10 cellular contexts compared by ENCODE assay signal in the genomic region with DNA sequence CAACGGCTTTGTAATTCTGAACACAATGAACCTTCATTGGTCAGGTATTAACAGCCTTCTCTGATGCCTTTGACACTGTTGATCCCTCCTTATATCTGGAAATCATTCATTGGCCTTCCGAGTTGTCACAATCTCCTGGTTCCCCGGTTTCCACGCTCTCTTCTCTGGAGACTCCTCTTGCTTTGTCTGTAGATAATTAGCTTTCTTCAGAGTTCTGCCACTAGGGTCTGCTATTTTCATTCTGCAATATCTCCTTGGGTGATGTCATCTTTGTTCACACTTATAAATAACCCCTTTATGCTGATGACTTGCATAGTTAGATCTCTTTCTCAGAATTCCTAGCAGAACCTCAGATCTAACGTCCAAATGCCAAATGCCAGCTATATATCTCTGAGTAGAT.
A peak's percentile ranks its signal among the peaks of the same experiment; 100 is the strongest.
DNase-seq lines count a peak whose midpoint lies in the region; ATAC-seq and TF ChIP-seq lines count a peak whose summit lies in the region.
"Had no signal": no experiment of that assay in that cellular context is flagged by ENCODE, and none has a peak within 500 bp of the region (broad histone marks: within the 10 kb centered on the region; RNA-seq: fewer than 3 reads in every experiment).

No MANE protein-coding gene starts in this region.

- no peak overlapping the region for H3K18ac ChIP-seq in H9 (ENCODE audit: insufficient read length, low read depth, low read length)

- H2BK15ac ChIP-seq in H9 (ENCODE audit: low read depth, low read length) = no peak overlapping the region

- H3K9me3 ChIP-seq in H9 (ENCODE audit: control insufficient read depth, low read depth, low read length) = no peaks in the 10 kb centered on the region
- H3K9me3 ChIP-seq in left ventricle myocardium inferior (replicated peaks) = no peaks in the 10 kb centered on the region

- DNase-seq in AG08395 (ENCODE audit: low spot score) (peak; percentile 31), H9 (no peak), RKO (ENCODE audit: low spot score) (peak; percentile 75), left ventricle myocardium inferior (no peak)
- no peak for DNase-seq in activated CD8-positive, alpha-beta memory T cell treated with anti-CD3 and anti-CD28 coated beads, Interleukin-2, amount 10 ng/mL, durations not matched to agents 7 days and 5 days
- no peak for DNase-seq in activated T-cell treated with anti-CD3 and anti-CD28 coated beads, Interleukin-2, amount 50 U/mL, for 72 hours
- DNase-seq: COR-L47 had no signal

- no peak overlapping the region for H4K8ac ChIP-seq in H9 (replicated peaks; ENCODE audit: insufficient read length, low read depth, low read length)

- peaks cover 9 to 12% of the 10 kb centered on the region in 2 experiments; a peak in 3 of 4 replicates for H3K4me1 Mint-ChIP-seq in H9
- no peaks in the 10 kb centered on the region for H3K4me1 Mint-ChIP-seq in activated CD8-positive, alpha-beta memory T cell treated with anti-CD3 and anti-CD28 coated beads, Interleukin-2, amount 10 ng/mL, durations not matched to agents 7 days and 5 days
- no peaks in the 10 kb centered on the region for H3K4me1 Mint-ChIP-seq in activated T-cell treated with anti-CD3 and anti-CD28 coated beads, Interleukin-2, amount 50 U/mL, for 72 hours (ENCODE audit: low read depth)

- no peak overlapping the region for H2AK5ac ChIP-seq in H9 (ENCODE audit: insufficient read length, low read length)

- no peak overlapping the region for H2BK5ac ChIP-seq in H9 (ENCODE audit: insufficient read length, low read length)

- H3T11ph ChIP-seq in H9 (ENCODE audit: low read length) = no peak overlapping the region

- no peaks in the 10 kb centered on the region for H3K4me1 ChIP-seq in H9 (ENCODE audit: insufficient read depth, low read length)
- no peaks in the 10 kb centered on the region for H3K4me1 ChIP-seq in left ventricle myocardium inferior

- H2BK20ac ChIP-seq in H9 (ENCODE audit: low read depth, low read length, poor library complexity, severe bottlenecking) = no peak overlapping the region

- no peak overlapping the region for H2BK12ac ChIP-seq in H9 (ENCODE audit: insufficient read length, low read depth, low read length)

- intact Hi-C loops in left ventricle myocardium inferior (cut with micrococcal nuclease) = no loop called here

- H3K9me3 Mint-ChIP-seq in H9 = no peaks in the 10 kb centered on the region
- peaks cover 5% of the 10 kb centered on the region for H3K9me3 Mint-ChIP-seq in activated CD8-positive, alpha-beta memory T cell treated with anti-CD3 and anti-CD28 coated beads, Interleukin-2, amount 10 ng/mL, durations not matched to agents 7 days and 5 days (ENCODE audit: low read depth)
- H3K9me3 Mint-ChIP-seq in activated T-cell treated with anti-CD3 and anti-CD28 coated beads, Interleukin-2, amount 50 U/mL, for 72 hours = peaks cover 2 to 11% of the 10 kb centered on the region in 2 donors

- no peaks in the 10 kb centered on the region for H3K27me3 Mint-ChIP-seq in H9 (ENCODE audit: low read depth)
- no peaks in the 10 kb centered on the region for H3K27me3 Mint-ChIP-seq in activated CD8-positive, alpha-beta memory T cell treated with anti-CD3 and anti-CD28 coated beads, Interleukin-2, amount 10 ng/mL, durations not matched to agents 7 days and 5 days
- H3K27me3 Mint-ChIP-seq in activated T-cell treated with anti-CD3 and anti-CD28 coated beads, Interleukin-2, amount 50 U/mL, for 72 hours (ENCODE audit: low read depth) = no peaks in the 10 kb centered on the region

- H3K4me3 ChIP-seq in left ventricle myocardium inferior = no peak overlapping the region

- CTCF ChIA-PET in activated CD8-positive, alpha-beta memory T cell treated with anti-CD3 and anti-CD28 coated beads, Interleukin-2, amount 10 ng/mL, durations not matched to agents 7 days and 5 days (lab: Charles Lee) = no interaction called here

- no CpG with 5 or more reads among the region's 5 CpGs for WGBS in H9 (ENCODE audit: extremely low coverage, insufficient read length, low lambda C conversion rate)

- H3K14ac ChIP-seq in H9 (ENCODE audit: insufficient read depth, low read length) = no peak overlapping the region

- no peak overlapping the region for H3K4me2 ChIP-seq in H9 (ENCODE audit: insufficient read depth, insufficient read length, low read length)

- H3K27me3 ChIP-seq in H9 (ENCODE audit: insufficient read depth, low read length) (no peaks in the 10 kb centered on the region), left ventricle myocardium inferior (ENCODE audit: low read depth) (no peaks in the 10 kb centered on the region)

- ATAC-seq in activated CD8-positive, alpha-beta memory T cell treated with anti-CD3 and anti-CD28 coated beads, Interleukin-2, amount 10 ng/mL, durations not matched to agents 7 days and 5 days = no peak
- ATAC-seq in activated T-cell treated with anti-CD3 and anti-CD28 coated beads, Interleukin-2, amount 50 U/mL, for 72 hours (replicated peaks in 1 of 2) = no peak
- ATAC-seq in HG03378 (IDR thresholded peaks at IDR 0.05; ENCODE audit: unreplicated experiment) (no peak), GM21390 (IDR thresholded peaks at IDR 0.05; ENCODE audit: unreplicated experiment) (no peak)
- ATAC-seq: Panc1 had no signal

- no peak overlapping the region for H2AFZ ChIP-seq in H9 (ENCODE audit: low read length)

- H4K20me1 ChIP-seq in H9 (ENCODE audit: control insufficient read depth, insufficient read depth, insufficient read length) = no peaks in the 10 kb centered on the region

- no peak overlapping the region for H4K5ac ChIP-seq in H9 (ENCODE audit: insufficient read length, low read depth, low read length)

- H3K23me2 ChIP-seq in H9 (ENCODE audit: insufficient read length, low read depth, low read length, poor library complexity, severe bottlenecking) = no peaks in the 10 kb centered on the region

- H3K36me3 ChIP-seq in left ventricle myocardium inferior = no peaks in the 10 kb centered on the region

- H3K27ac ChIP-seq in H9 (ENCODE audit: insufficient read length, low read depth, low read length) (no peak overlapping the region), left ventricle myocardium inferior (replicated peaks) (no peak overlapping the region)

- H4K91ac ChIP-seq in H9 (ENCODE audit: insufficient read length, low read depth, low read length) = no peak overlapping the region

- H2BK120ac ChIP-seq in H9 (ENCODE audit: low read depth, low read length, poor library complexity, severe bottlenecking) = no peak overlapping the region

- no peak overlapping the region for H3K56ac ChIP-seq in H9 (ENCODE audit: insufficient read length, low read depth, low read length)

- H3K27ac Mint-ChIP-seq in H9 = peak overlapping the region in 2 of 3 experiments; percentile 10 to 41; a peak in 3 of 7 replicates
- H3K27ac Mint-ChIP-seq in activated CD8-positive, alpha-beta memory T cell treated with anti-CD3 and anti-CD28 coated beads, Interleukin-2, amount 10 ng/mL, durations not matched to agents 7 days and 5 days = no peak overlapping the region
- H3K27ac Mint-ChIP-seq in activated T-cell treated with anti-CD3 and anti-CD28 coated beads, Interleukin-2, amount 50 U/mL, for 72 hours = no peak overlapping the region

- H3K4me3 Mint-ChIP-seq in H9 = no peak overlapping the region
- H3K4me3 Mint-ChIP-seq in activated CD8-positive, alpha-beta memory T cell treated with anti-CD3 and anti-CD28 coated beads, Interleukin-2, amount 10 ng/mL, durations not matched to agents 7 days and 5 days = no peak overlapping the region
- H3K4me3 Mint-ChIP-seq in activated T-cell treated with anti-CD3 and anti-CD28 coated beads, Interleukin-2, amount 50 U/mL, for 72 hours = no peak overlapping the region

- H3K9ac ChIP-seq in H9 (ENCODE audit: extremely low read depth, insufficient read length, low read length) = no peak overlapping the region

- TF ChIP-seq CTCF in H9 (conservative IDR thresholded peaks at IDR 0.05) (peak; percentile 55), left ventricle myocardium inferior (IDR thresholded peaks at IDR 0.05; ENCODE audit: borderline replicate concordance) (peak; percentile 37)

- H3K23ac ChIP-seq in H9 (ENCODE audit: insufficient read length, low read depth, low read length) = no peak overlapping the region

- no peaks in the 10 kb centered on the region for H3K36me3 Mint-ChIP-seq in H9 (ENCODE audit: insufficient read depth in 1 of 3, low read depth in 3 of 3)
- H3K36me3 Mint-ChIP-seq in activated CD8-positive, alpha-beta memory T cell treated with anti-CD3 and anti-CD28 coated beads, Interleukin-2, amount 10 ng/mL, durations not matched to agents 7 days and 5 days = no peaks in the 10 kb centered on the region
- no peaks in the 10 kb centered on the region for H3K36me3 Mint-ChIP-seq in activated T-cell treated with anti-CD3 and anti-CD28 coated beads, Interleukin-2, amount 50 U/mL, for 72 hours (ENCODE audit: insufficient read depth in 2 of 2)

- H3K4ac ChIP-seq in H9 (ENCODE audit: low read depth, low read length) = no peak overlapping the region

- H3K79me2 ChIP-seq in H9 (ENCODE audit: insufficient read depth, low read length) = no peaks in the 10 kb centered on the region

- H3K79me1 ChIP-seq in H9 (ENCODE audit: insufficient read depth, low read depth, low read length, poor library complexity, severe bottlenecking) = no peaks in the 10 kb centered on the region

Comparison
In these comparisons a context has a peak if more than half of its experiments do, and no peak if none do; other contexts are left out.
1. DNase-seq: peak in AG08395 (single experiment) and RKO (single experiment); none in H9 (single experiment), left ventricle myocardium inferior (single experiment), activated CD8-positive, alpha-beta memory T cell treated with anti-CD3 and anti-CD28 coated beads, Interleukin-2, amount 10 ng/mL, durations not matched to agents 7 days and 5 days (single experiment) and activated T-cell treated with anti-CD3 and anti-CD28 coated beads, Interleukin-2, amount 50 U/mL, for 72 hours (0 of 2).
2. H3K27ac Mint-ChIP-seq: peak in H9 (2 of 3); none in activated CD8-positive, alpha-beta memory T cell treated with anti-CD3 and anti-CD28 coated beads, Interleukin-2, amount 10 ng/mL, durations not matched to agents 7 days and 5 days (single experiment) and activated T-cell treated with anti-CD3 and anti-CD28 coated beads, Interleukin-2, amount 50 U/mL, for 72 hours (single experiment).